7 cellular contexts compared by ENCODE assay signal in genomic region chr5:115691822-115692221, GRCh38.
DNase-seq lines count a peak whose midpoint lies in the region; ATAC-seq, FAIRE-seq and TF ChIP-seq lines count a peak whose summit lies in the region.
"Not testable (repeated sequence)": the region's sequence is repeated elsewhere in the genome, so short reads cannot be mapped to it uniquely, and the experiment has no call there.

No MANE protein-coding gene starts in this region.

- POLR2A ChIA-PET in WTC11 (lab: Charles Lee): not testable (repeated sequence)

- not testable (repeated sequence) for DNase-seq in GM12892 (ENCODE audit: insufficient read length); HTR-8/SVneo (ENCODE audit: insufficient read length, low spot score); WTC11 (ENCODE audit: low spot score); bronchial epithelial cell (ENCODE audit: low read depth); frontal cortex (ENCODE audit: low spot score in 2 of 2); urothelium cell line (ENCODE audit: low spot score)

- FAIRE-seq in GM12892 (lab: Jason Lieb, UNC): peak; percentile 82
- FAIRE-seq in HTR-8/SVneo (lab: Jason Lieb, UNC): peak; percentile 87
- peak; percentile 92 for FAIRE-seq in bronchial epithelial cell (lab: Jason Lieb, UNC)
- peak; percentile 96 for FAIRE-seq in endometrium (lab: Jason Lieb, UNC)
- peak; percentile 82 for FAIRE-seq in frontal cortex (lab: Jason Lieb, UNC)
- FAIRE-seq in urothelium cell line (lab: Jason Lieb, UNC): peak; percentile 56

- not testable (repeated sequence) for H3K27me3 ChIP-seq in bronchial epithelial cell (ENCODE audit: control insufficient read depth, insufficient read depth, low read length)

- not testable (repeated sequence) for H3K36me3 ChIP-seq in bronchial epithelial cell (ENCODE audit: control insufficient read depth, insufficient read depth, low read length)

- not testable (repeated sequence) for TF ChIP-seq POLR2A in GM12892 (IDR thresholded peaks at IDR 0.05; ENCODE audit: low read depth, low read length)

- H3K4me3 ChIP-seq in bronchial epithelial cell (ENCODE audit: low read depth, low read length): not testable (repeated sequence)

- peak; percentile 55; the same call in 1 of the 2 replicates for ATAC-seq in WTC11

- H3K4me1 Mint-ChIP-seq in WTC11: not testable (repeated sequence)

- CTCF ChIA-PET in WTC11 (lab: Charles Lee): not testable (repeated sequence)

- not testable (repeated sequence) for H3K4me3 Mint-ChIP-seq in WTC11

- TF ChIP-seq CTCF in WTC11 (IDR thresholded peaks at IDR 0.05); bronchial epithelial cell (IDR thresholded peaks at IDR 0.05; ENCODE audit: insufficient read depth, low read length, severe bottlenecking): not testable (repeated sequence)

- not testable (repeated sequence) for H3K27ac Mint-ChIP-seq in WTC11

- H3K27me3 Mint-ChIP-seq in WTC11 (ENCODE audit: low read depth): not testable (repeated sequence)

- not testable (repeated sequence) for H3K36me3 Mint-ChIP-seq in WTC11

- peaks cover 14% of the 10 kb centered on the region for H3K9me3 Mint-ChIP-seq in WTC11
